ENCODE assay signal across 36 cellular contexts in the genomic region with DNA sequence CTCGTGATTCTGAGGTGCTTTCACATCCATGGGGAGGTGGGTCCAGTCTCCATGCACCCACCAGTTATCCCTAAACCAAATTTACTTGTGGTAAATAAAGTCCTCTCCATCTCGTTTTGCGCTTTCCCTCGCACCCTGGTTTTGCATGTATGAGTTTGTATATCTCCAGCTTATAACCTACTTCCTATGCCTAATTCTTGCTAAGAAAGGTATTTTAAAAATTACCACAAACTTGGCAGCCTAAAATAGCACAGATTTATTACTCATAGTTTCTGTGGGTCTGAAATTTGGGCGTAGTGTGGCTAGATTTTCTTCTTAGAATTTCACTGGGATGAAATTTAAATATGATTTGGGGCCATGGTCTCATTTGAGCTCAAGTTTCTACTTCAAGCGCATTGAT.
"Had no signal": no experiment of that assay in that cellular context is flagged by ENCODE, and none has a peak within 500 bp of the region (broad histone marks: within the 10 kb centered on the region; RNA-seq: fewer than 3 reads in every experiment).

No MANE protein-coding gene starts in this region.

- H3K27ac ChIP-seq: body of pancreas, breast epithelium, PC-9, RWPE1, WERI-Rb-1 had no signal

- H3K9me3 Mint-ChIP-seq: activated CD4-positive, alpha-beta memory T cell treated with anti-CD3 and anti-CD28 coated beads, Interleukin-2, amount 10 ng/mL, durations not matched to agents 7 days and 5 days had no signal

- H3K36me3 ChIP-seq: breast epithelium, MG63, WERI-Rb-1 had no signal

- H3K4me3 ChIP-seq: body of pancreas, breast epithelium, K562, MG63, PC-9 had no signal

- H2AFZ ChIP-seq: PC-9 had no signal

- ATAC-seq: activated CD8-positive, alpha-beta memory T cell treated with anti-CD3 and anti-CD28 coated beads, Interleukin-2, amount 10 ng/mL, durations not matched to agents 7 days and 5 days; body of pancreas; K562 had no signal

- DNase-seq: activated CD4-positive, alpha-beta memory T cell treated with anti-CD3 and anti-CD28 coated beads, Interleukin-2, amount 10 ng/mL, durations not matched to agents 7 days and 5 days; activated CD4-positive, alpha-beta T cell treated with anti-CD3 and anti-CD28 coated beads for 1 hour; activated CD4-positive, alpha-beta T cell treated with anti-CD3 and anti-CD28 coated beads for 48 hours; activated CD4-positive, CD25-positive, alpha-beta regulatory T cell; activated CD8-positive, alpha-beta memory T cell treated with anti-CD3 and anti-CD28 coated beads for 24 hours; activated CD8-positive, alpha-beta memory T cell treated with anti-CD3 and anti-CD28 coated beads, Interleukin-2, amount 10 ng/mL, durations not matched to agents 7 days and 5 days; activated CD8-positive, alpha-beta memory T cell treated with anti-CD3 and anti-CD28 coated beads, Interleukin-2, amount 50 U/mL, for 48 hours; activated effector memory CD4-positive, alpha-beta T cell treated with Interleukin-2 at 50 U/mL for 16 hours; activated naive CD4-positive, alpha-beta T cell; activated naive CD4-positive, alpha-beta T cell treated with anti-CD3 and anti-CD28 coated beads, Interleukin-2, amount 50 U/mL, for 16 hours; activated naive CD8-positive, alpha-beta T cell treated with anti-CD3 and anti-CD28 coated beads for 36 hours; activated T-cell treated with anti-CD3 and anti-CD28 coated beads, Interleukin-2, amount 50 U/mL, for 48 hours; amniotic stem cell; aorta; body of pancreas; MG63; NCI-H1048; NCI-H1105 treated with DMSO at 0.1 percent for 48 hours; NCI-H1436; NCI-H1694; NCI-H1930; NCI-H2081 treated with DMSO at 0.1 percent for 48 hours; NCI-H2171; NCI-H510A; NCI-H526; NCI-H748 treated with DMSO at 0.1 percent for 48 hours; PC-9; Right ventricle myocardium superior; SW 1271; T-helper 1 cell; T-helper 2 cell; T-helper 9 cell; WERI-Rb-1 had no signal

- H3K4me1 ChIP-seq: body of pancreas, breast epithelium had no signal

- H3K36me3 Mint-ChIP-seq: activated CD8-positive, alpha-beta memory T cell treated with anti-CD3 and anti-CD28 coated beads, Interleukin-2, amount 10 ng/mL, durations not matched to agents 7 days and 5 days; activated naive CD8-positive, alpha-beta T cell treated with anti-CD3 and anti-CD28 coated beads for 36 hours had no signal

- H3K4me2 ChIP-seq: PC-9 had no signal

- H3K27ac Mint-ChIP-seq: activated CD4-positive, alpha-beta memory T cell treated with anti-CD3 and anti-CD28 coated beads, Interleukin-2, amount 10 ng/mL, durations not matched to agents 7 days and 5 days; activated CD8-positive, alpha-beta memory T cell treated with anti-CD3 and anti-CD28 coated beads, Interleukin-2, amount 10 ng/mL, durations not matched to agents 7 days and 5 days; activated naive CD8-positive, alpha-beta T cell treated with anti-CD3 and anti-CD28 coated beads for 36 hours had no signal

- H3K4me1 Mint-ChIP-seq: activated CD4-positive, alpha-beta memory T cell treated with anti-CD3 and anti-CD28 coated beads, Interleukin-2, amount 10 ng/mL, durations not matched to agents 7 days and 5 days; activated CD8-positive, alpha-beta memory T cell treated with anti-CD3 and anti-CD28 coated beads, Interleukin-2, amount 10 ng/mL, durations not matched to agents 7 days and 5 days; activated naive CD8-positive, alpha-beta T cell treated with anti-CD3 and anti-CD28 coated beads for 36 hours had no signal

- H3K27me3 Mint-ChIP-seq: activated CD4-positive, alpha-beta memory T cell treated with anti-CD3 and anti-CD28 coated beads, Interleukin-2, amount 10 ng/mL, durations not matched to agents 7 days and 5 days; activated CD8-positive, alpha-beta memory T cell treated with anti-CD3 and anti-CD28 coated beads, Interleukin-2, amount 10 ng/mL, durations not matched to agents 7 days and 5 days; activated naive CD8-positive, alpha-beta T cell treated with anti-CD3 and anti-CD28 coated beads for 36 hours had no signal

- H3K27me3 ChIP-seq: body of pancreas, breast epithelium, MG63 had no signal

- H3K4me3 Mint-ChIP-seq: activated CD4-positive, alpha-beta memory T cell treated with anti-CD3 and anti-CD28 coated beads, Interleukin-2, amount 10 ng/mL, durations not matched to agents 7 days and 5 days; activated CD8-positive, alpha-beta memory T cell treated with anti-CD3 and anti-CD28 coated beads, Interleukin-2, amount 10 ng/mL, durations not matched to agents 7 days and 5 days; activated naive CD8-positive, alpha-beta T cell treated with anti-CD3 and anti-CD28 coated beads for 36 hours had no signal
